9 cellular contexts compared by ENCODE assay signal in the genomic region with DNA sequence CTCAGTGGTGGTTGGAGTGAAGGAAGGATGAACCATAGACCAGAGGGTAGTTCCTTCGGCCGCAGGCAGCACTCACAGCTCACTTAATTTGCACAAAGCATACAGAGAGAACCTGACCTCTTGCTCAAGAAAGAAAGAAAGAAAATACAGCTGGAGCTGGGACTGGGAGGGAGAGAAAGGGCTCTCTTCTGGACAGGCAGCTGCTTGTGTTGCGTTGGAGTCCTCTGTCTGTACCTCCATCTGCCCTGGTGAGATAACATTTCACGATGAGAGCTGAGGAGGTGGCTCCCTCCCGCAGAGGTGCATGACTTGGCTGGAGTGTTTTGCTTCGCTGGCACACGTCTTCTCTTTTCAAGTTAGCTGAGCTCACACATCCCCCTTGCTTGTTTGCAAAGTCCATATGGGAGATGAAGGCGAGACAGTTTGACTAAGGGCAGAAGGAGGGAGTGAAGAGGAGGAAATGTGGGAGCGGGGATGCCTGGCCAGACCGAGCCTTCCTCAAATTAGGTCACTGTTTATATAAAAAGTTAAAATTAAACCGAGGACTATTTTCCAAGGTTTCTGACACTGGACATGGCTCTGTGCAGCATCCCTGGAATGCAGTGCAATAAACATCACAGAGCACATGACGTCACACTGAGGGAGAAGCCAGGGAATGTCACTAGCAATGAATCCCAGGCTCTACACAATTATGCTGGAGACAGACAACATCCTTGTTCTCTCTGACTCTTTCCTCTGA.
DNase-seq lines count a peak whose midpoint lies in the region; TF ChIP-seq lines count a peak whose summit lies in the region.
"Had no signal": no experiment of that assay in that cellular context is flagged by ENCODE, and none has a peak within 500 bp of the region (broad histone marks: within the 10 kb centered on the region; RNA-seq: fewer than 3 reads in every experiment).

No MANE protein-coding gene starts in this region.

- TF ChIP-seq CTCF in Caco-2 (IDR thresholded peaks at IDR 0.05; ENCODE audit: insufficient read depth in 1 of 2, low read depth in 1 of 2, low read length in 1 of 2, severe bottlenecking in 1 of 2, unreplicated experiment in 1 of 2) (no peak), type B pancreatic cell (conservative IDR thresholded peaks at IDR 0.05) (no peak)

- CTCF ChIA-PET in Caco-2 (lab: Charles Lee), result no interaction called here

- no TSS peak for BruUV-seq in Caco-2 (replicated peaks; lab: Mats Ljungman, UMichigan)

- peaks cover 2% of the 10 kb centered on the region for H3K27me3 Mint-ChIP-seq in Caco-2 (ENCODE audit: insufficient read depth, unreplicated experiment)
- H3K27me3 Mint-ChIP-seq in type B pancreatic cell, result no peaks in the 10 kb centered on the region

- H3K4me3 Mint-ChIP-seq in Caco-2 (ENCODE audit: unreplicated experiment) (no peak overlapping the region), type B pancreatic cell (no peak overlapping the region)

- H3K4me3 ChIP-seq in Caco-2 (ENCODE audit: low read depth, low read length) (no peak overlapping the region), SJSA1 (no peak overlapping the region)
- H3K4me3 ChIP-seq: SK-N-MC had no signal

- POLR2A ChIA-PET in Caco-2 (lab: Charles Lee), result no interaction called here

- H3K27me3 ChIP-seq in Caco-2 (replicated peaks; ENCODE audit: control insufficient read depth, insufficient read depth, low read length) (no peaks in the 10 kb centered on the region), SJSA1 (replicated peaks) (no peaks in the 10 kb centered on the region)

- H3K36me3 ChIP-seq in Caco-2 (ENCODE audit: control insufficient read depth, insufficient read depth, low read length) (no peaks in the 10 kb centered on the region), SJSA1 (no peaks in the 10 kb centered on the region)

- DNase-seq in Caco-2, result peak; percentile 48 to 60
- peak; percentile 80 to 88 for DNase-seq in SJSA1 (ENCODE audit: low read depth in 1 of 2, low spot score in 2 of 2)
- DNase-seq in glomerular visceral epithelial cell (ENCODE audit: extremely low spot score), result peak; percentile 95
- peak; percentile 93 for DNase-seq in renal cortical epithelial cell (ENCODE audit: low read depth)
- no peak for DNase-seq in DMS153 treated with DMSO at 0.1 percent for 48 hours (lab: John Stamatoyannopoulos, UW; ENCODE audit: unreplicated experiment)
- no peak for DNase-seq in stimulated activated naive CD4-positive, alpha-beta T cell (lab: John Stamatoyannopoulos, UW)
- DNase-seq in type B pancreatic cell (ENCODE audit: extremely low spot score, unreplicated experiment), result no peak
- DNase-seq in globus pallidus (ENCODE audit: low spot score), result no peak

- H3K9me3 Mint-ChIP-seq in Caco-2 (ENCODE audit: unreplicated experiment) (peaks cover 9% of the 10 kb centered on the region), type B pancreatic cell (peaks cover 5% of the 10 kb centered on the region)

- no peaks in the 10 kb centered on the region for H3K36me3 Mint-ChIP-seq in Caco-2 (ENCODE audit: insufficient read depth, unreplicated experiment)
- peaks cover 5% of the 10 kb centered on the region for H3K36me3 Mint-ChIP-seq in type B pancreatic cell

- H3K4me1 Mint-ChIP-seq in Caco-2 (ENCODE audit: low read depth, unreplicated experiment) (no peaks in the 10 kb centered on the region), type B pancreatic cell (ENCODE audit: unreplicated experiment) (no peaks in the 10 kb centered on the region)

- H3K27ac Mint-ChIP-seq in Caco-2 (ENCODE audit: unreplicated experiment) (no peak overlapping the region), type B pancreatic cell (no peak overlapping the region)

- H3K4me1 ChIP-seq in Caco-2 (peaks cover 15% of the 10 kb centered on the region; the same call in 1 of the 2 replicates), SJSA1 (replicated peaks) (peaks cover 42% of the 10 kb centered on the region)

- peak overlapping the region; percentile 48 for H3K27ac ChIP-seq in SJSA1
- H3K27ac ChIP-seq: SK-N-MC had no signal

- intact Hi-C loops in Caco-2 (cut with micrococcal nuclease; ENCODE audit: unreplicated experiment), result no loop called here

- H3K9me3 ChIP-seq in Caco-2 (no peaks in the 10 kb centered on the region; the same call in 1 of the 2 replicates), SJSA1 (replicated peaks) (no peaks in the 10 kb centered on the region)

Comparison
In these comparisons a context has a peak if more than half of its experiments do, and no peak if none do; other contexts are left out.
1. DNase-seq: peak in Caco-2 (2 of 2), SJSA1 (2 of 2), glomerular visceral epithelial cell (single experiment) and renal cortical epithelial cell (single experiment); none in DMS153 treated with DMSO at 0.1 percent for 48 hours (single experiment), stimulated activated naive CD4-positive, alpha-beta T cell (0 of 6), type B pancreatic cell (single experiment) and globus pallidus (single experiment).